In the genomic region with DNA sequence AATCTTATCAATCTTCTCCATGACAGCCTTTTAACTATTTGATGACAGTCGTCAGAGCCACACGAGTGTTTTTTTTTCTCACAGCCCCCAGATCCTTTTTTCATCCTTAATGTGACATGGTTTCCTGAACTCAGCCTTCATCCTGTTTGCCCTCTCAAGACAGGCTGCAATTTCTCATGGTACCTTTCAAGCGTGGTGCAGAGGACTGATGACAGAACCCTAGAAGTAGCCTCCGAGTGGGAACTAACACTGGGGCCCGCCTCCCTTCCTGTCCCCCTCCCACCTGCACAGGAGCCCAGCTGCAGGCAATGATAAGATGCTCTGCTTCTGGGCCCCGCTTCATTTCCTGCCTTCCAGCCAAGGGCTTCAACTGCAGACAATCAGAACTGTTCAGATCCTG, we compare ENCODE assay signal across 9 cellular contexts.
DNase-seq lines count a peak whose midpoint lies in the region; ATAC-seq and TF ChIP-seq lines count a peak whose summit lies in the region.
"Had no signal": no experiment of that assay in that cellular context is flagged by ENCODE, and none has a peak within 500 bp of the region (broad histone marks: within the 10 kb centered on the region; RNA-seq: fewer than 3 reads in every experiment).

No MANE protein-coding gene starts in this region.

- H3K36me3 Mint-ChIP-seq in activated T-helper 1 cell treated with anti-CD3 and anti-CD28 coated beads, Interleukin-12 subunit alpha, Interleukin-12 subunit beta, Interleukin-2, Interleukin-4 antibody, amounts not matched to agents 30 ng/mL and 10 ng/mL and 1 ng/mL, durations not matched to agents 14 hours and 24 hours and 36 hours (ENCODE audit: low read depth), result peaks cover 2% of the 10 kb centered on the region
- peaks cover 0 to 6% (median 0%) of the 10 kb centered on the region in 5 donors for H3K36me3 Mint-ChIP-seq in naive thymus-derived CD4-positive, alpha-beta T cell

- no peaks in the 10 kb centered on the region for H4K20me1 ChIP-seq in BLaER1

- H3K27ac Mint-ChIP-seq in activated T-helper 1 cell treated with anti-CD3 and anti-CD28 coated beads, Interleukin-12 subunit alpha, Interleukin-12 subunit beta, Interleukin-2, Interleukin-4 antibody, amounts not matched to agents 30 ng/mL and 10 ng/mL and 1 ng/mL, durations not matched to agents 14 hours and 24 hours and 36 hours, result peak overlapping the region; percentile 56
- H3K27ac Mint-ChIP-seq in naive thymus-derived CD4-positive, alpha-beta T cell, result peak overlapping the region; percentile 79 to 96 (median 93)
- H3K27ac Mint-ChIP-seq: endodermal cell had no signal

- peaks cover 64% of the 10 kb centered on the region for H3K4me1 Mint-ChIP-seq in activated T-helper 1 cell treated with anti-CD3 and anti-CD28 coated beads, Interleukin-12 subunit alpha, Interleukin-12 subunit beta, Interleukin-2, Interleukin-4 antibody, amounts not matched to agents 30 ng/mL and 10 ng/mL and 1 ng/mL, durations not matched to agents 14 hours and 24 hours and 36 hours (ENCODE audit: low read depth)
- H3K4me1 Mint-ChIP-seq in naive thymus-derived CD4-positive, alpha-beta T cell, result peaks cover 55 to 89% (median 84%) of the 10 kb centered on the region in 7 donors

- H3K9me3 Mint-ChIP-seq in activated T-helper 1 cell treated with anti-CD3 and anti-CD28 coated beads, Interleukin-12 subunit alpha, Interleukin-12 subunit beta, Interleukin-2, Interleukin-4 antibody, amounts not matched to agents 30 ng/mL and 10 ng/mL and 1 ng/mL, durations not matched to agents 14 hours and 24 hours and 36 hours, result no peaks in the 10 kb centered on the region
- H3K9me3 Mint-ChIP-seq in naive thymus-derived CD4-positive, alpha-beta T cell, result peaks cover 0 to 8% (median 0%) of the 10 kb centered on the region in 11 donors
- H3K9me3 Mint-ChIP-seq: endodermal cell had no signal

- no peak for TF ChIP-seq POLR2A in thyroid gland (IDR thresholded peaks at IDR 0.05)
- TF ChIP-seq POLR2A in body of pancreas (IDR thresholded peaks at IDR 0.05), result no peak

- peak overlapping the region; percentile 82 for H3K4me2 ChIP-seq in BLaER1

- H3K9ac ChIP-seq in BLaER1, result peak overlapping the region; percentile 25

- H3K27me3 ChIP-seq in BLaER1, result no peaks in the 10 kb centered on the region
- no peaks in the 10 kb centered on the region for H3K27me3 ChIP-seq in naive thymus-derived CD4-positive, alpha-beta T cell (ENCODE audit: control insufficient read depth in 2 of 2, insufficient read depth in 2 of 2, low read length in 2 of 2)
- H3K27me3 ChIP-seq in thyroid gland, result no peaks in the 10 kb centered on the region
- H3K27me3 ChIP-seq in body of pancreas, result no peaks in the 10 kb centered on the region

- TF ChIP-seq CTCF in thyroid gland (IDR thresholded peaks at IDR 0.05) (no peak), body of pancreas (IDR thresholded peaks at IDR 0.05) (no peak)

- DNase-seq in T-helper 2 cell (peak in 3 of 5 experiments; percentile 17 to 70 (median 38)), SK-N-DZ (ENCODE audit: low spot score) (no peak), thyroid gland (no peak), body of pancreas (no peak)
- peak; percentile 24 for DNase-seq in activated T-helper 1 cell treated with anti-CD3 and anti-CD28 coated beads, Interleukin-12 subunit alpha, Interleukin-12 subunit beta, Interleukin-2, Interleukin-4 antibody, amounts not matched to agents 30 ng/mL and 10 ng/mL and 1 ng/mL, durations not matched to agents 14 hours and 24 hours and 36 hours (ENCODE audit: low spot score)
- peak; percentile 6 to 61 (median 53) for DNase-seq in naive thymus-derived CD4-positive, alpha-beta T cell
- DNase-seq: endodermal cell had no signal

- 49 to 55% methylated on average over 6 of the region's 6 CpGs for WGBS in thyroid gland, 2 donors
- 15 to 20% methylated on average over 6 of the region's 6 CpGs for WGBS in body of pancreas, 2 donors

- H3K36me3 ChIP-seq in BLaER1 (no peaks in the 10 kb centered on the region), thyroid gland (no peaks in the 10 kb centered on the region), body of pancreas (replicated peaks in 1 of 2; ENCODE audit: insufficient read depth in 1 of 2, low read depth in 2 of 2) (no peaks in the 10 kb centered on the region)
- no peaks in the 10 kb centered on the region for H3K36me3 ChIP-seq in naive thymus-derived CD4-positive, alpha-beta T cell (ENCODE audit: control insufficient read depth in 2 of 3, insufficient read depth in 3 of 3, low read length in 3 of 3)

- peak overlapping the region; percentile 72 for H3K27ac ChIP-seq in BLaER1
- H3K27ac ChIP-seq in naive thymus-derived CD4-positive, alpha-beta T cell (ENCODE audit: low read depth, low read length), result peak overlapping the region; percentile 68
- H3K27ac ChIP-seq in thyroid gland, result no peak overlapping the region
- H3K27ac ChIP-seq in body of pancreas, result no peak overlapping the region

- CTCF ChIA-PET in naive thymus-derived CD4-positive, alpha-beta T cell (lab: Charles Lee), result interaction anchor here (0.6 kb wide), 1 partner anchor 883 kb away, joined by 3 read pairs; no protein-coding TSS in a partner anchor

- peaks cover 6% of the 10 kb centered on the region for H3K9me3 ChIP-seq in BLaER1
- no peaks in the 10 kb centered on the region for H3K9me3 ChIP-seq in naive thymus-derived CD4-positive, alpha-beta T cell (ENCODE audit: control insufficient read depth in 2 of 3, low read length in 3 of 3)
- no peaks in the 10 kb centered on the region for H3K9me3 ChIP-seq in thyroid gland
- H3K9me3 ChIP-seq in body of pancreas, result no peaks in the 10 kb centered on the region

- H3K4me3 ChIP-seq in BLaER1, result no peak overlapping the region
- peak overlapping the region; percentile 22 for H3K4me3 ChIP-seq in naive thymus-derived CD4-positive, alpha-beta T cell (ENCODE audit: low read length)
- H3K4me3 ChIP-seq in thyroid gland (replicated peaks in 1 of 3), result no peak overlapping the region
- H3K4me3 ChIP-seq in body of pancreas, result no peak overlapping the region

- H3K4me1 ChIP-seq in BLaER1 (peaks cover 65% of the 10 kb centered on the region), thyroid gland (no peaks in the 10 kb centered on the region), body of pancreas (no peaks in the 10 kb centered on the region)
- peaks cover 60 to 75% of the 10 kb centered on the region in 2 donors for H3K4me1 ChIP-seq in naive thymus-derived CD4-positive, alpha-beta T cell (ENCODE audit: control insufficient read depth in 2 of 2, insufficient read depth in 2 of 2, low read length in 2 of 2)

- intact Hi-C loops in activated T-helper 1 cell treated with anti-CD3 and anti-CD28 coated beads, Interleukin-12 subunit alpha, Interleukin-12 subunit beta, Interleukin-2, Interleukin-4 antibody, amounts not matched to agents 30 ng/mL and 10 ng/mL and 1 ng/mL, durations not matched to agents 14 hours and 24 hours and 36 hours (cut with micrococcal nuclease), result loop anchor here (1.0 to 2.0 kb wide), 2 partner anchors 28 to 115 kb away; a partner anchor contains a TSS
- intact Hi-C loops in naive thymus-derived CD4-positive, alpha-beta T cell (cut with micrococcal nuclease), result loop anchor here in 1 of 2 donors (1.0 to 5.0 kb wide), 5 partner anchors 11 to 478 kb away; no protein-coding TSS in a partner anchor
- intact Hi-C loops in thyroid gland (cut with DNase I), result no loop called here
- intact Hi-C loops in body of pancreas (cut with DNase I), result no loop called here

- H3K27me3 Mint-ChIP-seq in activated T-helper 1 cell treated with anti-CD3 and anti-CD28 coated beads, Interleukin-12 subunit alpha, Interleukin-12 subunit beta, Interleukin-2, Interleukin-4 antibody, amounts not matched to agents 30 ng/mL and 10 ng/mL and 1 ng/mL, durations not matched to agents 14 hours and 24 hours and 36 hours (ENCODE audit: insufficient read depth), result no peaks in the 10 kb centered on the region
- H3K27me3 Mint-ChIP-seq in naive thymus-derived CD4-positive, alpha-beta T cell, result no peaks in the 10 kb centered on the region

- H3K4me3 Mint-ChIP-seq in activated T-helper 1 cell treated with anti-CD3 and anti-CD28 coated beads, Interleukin-12 subunit alpha, Interleukin-12 subunit beta, Interleukin-2, Interleukin-4 antibody, amounts not matched to agents 30 ng/mL and 10 ng/mL and 1 ng/mL, durations not matched to agents 14 hours and 24 hours and 36 hours, result peak overlapping the region; percentile 32
- H3K4me3 Mint-ChIP-seq in naive thymus-derived CD4-positive, alpha-beta T cell, result peak overlapping the region; percentile 43 to 81 (median 70)
- H3K4me3 Mint-ChIP-seq: endodermal cell had no signal

- ATAC-seq in naive thymus-derived CD4-positive, alpha-beta T cell, result peak; percentile 65
- ATAC-seq in HG02981 (IDR thresholded peaks at IDR 0.05; ENCODE audit: unreplicated experiment) (no peak), body of pancreas (no peak)

- POLR2A ChIA-PET in naive thymus-derived CD4-positive, alpha-beta T cell (lab: Charles Lee), result interaction anchor here (1.0 to 1.4 kb wide), 3 partner anchors 9 to 116 kb away, joined by 3 to 4 read pairs (median 3); no protein-coding TSS in a partner anchor

Comparison
In these comparisons a context has a peak if more than half of its experiments do, and no peak if none do; other contexts are left out.
1. H3K27ac ChIP-seq: peak in BLaER1 (single experiment) and naive thymus-derived CD4-positive, alpha-beta T cell (single experiment); none in thyroid gland (0 of 3) and body of pancreas (0 of 4).
2. DNase-seq: peak in T-helper 2 cell (3 of 5), activated T-helper 1 cell treated with anti-CD3 and anti-CD28 coated beads, Interleukin-12 subunit alpha, Interleukin-12 subunit beta, Interleukin-2, Interleukin-4 antibody, amounts not matched to agents 30 ng/mL and 10 ng/mL and 1 ng/mL, durations not matched to agents 14 hours and 24 hours and 36 hours (single experiment) and naive thymus-derived CD4-positive, alpha-beta T cell (9 of 9); none in SK-N-DZ (single experiment), thyroid gland (0 of 2) and body of pancreas (0 of 4).